Comparison of ENCODE assay signal across 8 cellular contexts in the genomic region with DNA sequence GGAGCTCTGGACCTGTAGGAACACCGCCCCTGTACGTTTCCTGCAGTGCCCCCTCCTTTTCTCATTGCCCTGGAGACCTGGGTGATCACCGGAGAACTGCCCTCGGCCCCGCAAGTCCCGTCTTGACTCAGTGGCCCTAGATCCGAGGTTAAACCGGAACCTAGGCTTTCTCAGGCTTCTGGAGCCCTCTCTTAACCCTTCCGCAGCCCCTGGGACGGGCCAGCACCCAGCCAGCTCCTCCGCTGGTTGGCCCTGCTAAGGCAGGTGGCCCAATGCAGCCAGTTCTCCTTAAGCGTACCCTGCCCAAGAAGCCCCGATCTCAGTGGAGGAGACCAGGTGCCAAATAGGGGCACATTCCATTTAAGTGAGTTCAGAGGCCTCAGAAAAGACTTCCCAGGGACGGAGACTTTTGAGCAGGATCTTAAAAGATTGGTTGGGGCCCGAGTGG. TPM values are rescaled to one million over a fixed set of nuclear protein-coding genes. Genes with fewer than 3 reads are reported as not detected.
DNase-seq lines count a peak whose midpoint lies in the region; ATAC-seq lines count a peak whose summit lies in the region.

No MANE protein-coding gene starts in this region.

- peak overlapping the region; percentile 99 for H3K23ac ChIP-seq in mesendoderm (ENCODE audit: low read length)

- peak overlapping the region; percentile 95 for H3K27ac Mint-ChIP-seq in T-helper 2 cell treated with Interferon-gamma antibody and Interleukin-4, amounts not matched to agents 5 μg/mL and 100 μg/mL, for 36 hours

- H3K4ac ChIP-seq in mesendoderm (ENCODE audit: low read depth, low read length) = peak overlapping the region; percentile 61

- H3K9me3 Mint-ChIP-seq in T-helper 2 cell treated with Interferon-gamma antibody and Interleukin-4, amounts not matched to agents 5 μg/mL and 100 μg/mL, for 36 hours = no peaks in the 10 kb centered on the region

- H2BK5ac ChIP-seq in mesendoderm (ENCODE audit: low read length) = peak overlapping the region; percentile 78

- peak overlapping the region; percentile 97 for H3K56ac ChIP-seq in mesendoderm (ENCODE audit: low read length)

- peak; percentile 37 for DNase-seq in T-helper 2 cell treated with Interferon-gamma antibody and Interleukin-4, amounts not matched to agents 5 μg/mL and 100 μg/mL, for 36 hours (ENCODE audit: low spot score)
- no peak for DNase-seq in effector memory CD4-positive, alpha-beta T cell
- DNase-seq in mesendoderm = peak; percentile 98
- DNase-seq in stimulated activated naive CD8-positive, alpha-beta T cell treated with anti-CD3 and anti-CD28 coated beads, Interleukin-15, Interleukin-2, amounts not matched to agents 100 U/mL and 50 U/mL, for 24 hours = peak; percentile 62
- DNase-seq in NCI-H1436 treated with DMSO at 0.1 percent for 48 hours (lab: John Stamatoyannopoulos, UW) = no peak
- DNase-seq in central memory CD4-positive, alpha-beta T cell = no peak

- peak overlapping the region; percentile 94 for H3K4me3 Mint-ChIP-seq in T-helper 2 cell treated with Interferon-gamma antibody and Interleukin-4, amounts not matched to agents 5 μg/mL and 100 μg/mL, for 36 hours

- H4K5ac ChIP-seq in mesendoderm (ENCODE audit: low read length) = no peak overlapping the region

- H2BK15ac ChIP-seq in mesendoderm (replicated peaks; ENCODE audit: low read depth) = no peak overlapping the region

- ATAC-seq in GM18498 (IDR thresholded peaks at IDR 0.05; ENCODE audit: unreplicated experiment) (peak; percentile 8), HG02981 (IDR thresholded peaks at IDR 0.05; ENCODE audit: unreplicated experiment) (peak; percentile 24)
- ATAC-seq in stimulated activated naive CD8-positive, alpha-beta T cell treated with anti-CD3 and anti-CD28 coated beads, Interleukin-15, Interleukin-2, amounts not matched to agents 100 U/mL and 50 U/mL, for 24 hours = peak; percentile 63

- peak overlapping the region; percentile 70 for H3K18ac ChIP-seq in mesendoderm (ENCODE audit: low read length)

- no peaks in the 10 kb centered on the region for H3K79me2 ChIP-seq in mesendoderm (ENCODE audit: control insufficient read depth, insufficient read depth, low read length)

- peaks cover 4% of the 10 kb centered on the region for H3K36me3 Mint-ChIP-seq in T-helper 2 cell treated with Interferon-gamma antibody and Interleukin-4, amounts not matched to agents 5 μg/mL and 100 μg/mL, for 36 hours (ENCODE audit: low read depth)

- H3K27me3 Mint-ChIP-seq in T-helper 2 cell treated with Interferon-gamma antibody and Interleukin-4, amounts not matched to agents 5 μg/mL and 100 μg/mL, for 36 hours (ENCODE audit: low read depth) = no peaks in the 10 kb centered on the region

- no peak overlapping the region for H2BK120ac ChIP-seq in mesendoderm (ENCODE audit: low read depth, low read length)

- WGBS in mesendoderm (ENCODE audit: extremely low coverage, insufficient coverage, low lambda C conversion rate) = no CpG with 5 or more reads among the region's 15 CpGs

- H2AK5ac ChIP-seq in mesendoderm (ENCODE audit: low read length) = no peak overlapping the region

- peak overlapping the region; percentile 92 for H3K4me3 ChIP-seq in effector memory CD4-positive, alpha-beta T cell (ENCODE audit: insufficient read depth, low read depth, low read length, poor library complexity, severe bottlenecking)
- H3K4me3 ChIP-seq in mesendoderm (ENCODE audit: low read length) = peak overlapping the region; percentile 81

- no peaks in the 10 kb centered on the region for H3K9me3 ChIP-seq in effector memory CD4-positive, alpha-beta T cell (ENCODE audit: control insufficient read depth, low read length)

- no peaks in the 10 kb centered on the region for H3K27me3 ChIP-seq in effector memory CD4-positive, alpha-beta T cell (replicated peaks; ENCODE audit: control insufficient read depth, insufficient read depth, low read length, poor library complexity, severe bottlenecking)
- no peaks in the 10 kb centered on the region for H3K27me3 ChIP-seq in mesendoderm (ENCODE audit: insufficient read depth, low read length, poor library complexity)

- H4K8ac ChIP-seq in mesendoderm (ENCODE audit: low read depth, low read length) = no peak overlapping the region

- H3K4me2 ChIP-seq in mesendoderm (ENCODE audit: low read length) = peak overlapping the region; percentile 85

- peak overlapping the region; percentile 66 for H3K27ac ChIP-seq in effector memory CD4-positive, alpha-beta T cell (ENCODE audit: insufficient read depth, low read length, poor library complexity, severe bottlenecking)
- peak overlapping the region; percentile 89 for H3K27ac ChIP-seq in mesendoderm (ENCODE audit: low read depth, low read length)

- peaks cover 20% of the 10 kb centered on the region for H3K4me1 Mint-ChIP-seq in T-helper 2 cell treated with Interferon-gamma antibody and Interleukin-4, amounts not matched to agents 5 μg/mL and 100 μg/mL, for 36 hours (ENCODE audit: low read depth)

- H3K4me1 ChIP-seq in effector memory CD4-positive, alpha-beta T cell (ENCODE audit: control insufficient read depth, insufficient read depth, low read length, poor library complexity, severe bottlenecking) = peaks cover 5% of the 10 kb centered on the region
- no peaks in the 10 kb centered on the region for H3K4me1 ChIP-seq in mesendoderm (ENCODE audit: control insufficient read depth, low read depth, low read length)

- peak overlapping the region; percentile 95 for H3K9ac ChIP-seq in mesendoderm (ENCODE audit: low read length)

- no peaks in the 10 kb centered on the region for H3K36me3 ChIP-seq in effector memory CD4-positive, alpha-beta T cell (ENCODE audit: control insufficient read depth, insufficient read depth, low read length)
- no peaks in the 10 kb centered on the region for H3K36me3 ChIP-seq in mesendoderm (ENCODE audit: control insufficient read depth, insufficient read depth, low read length)

- no peaks in the 10 kb centered on the region for H3K79me1 ChIP-seq in mesendoderm (ENCODE audit: low read length)

RNA-seq across cellular contexts. Expression of gene NLRX1, which starts 0.8 kb away (rescaled TPM):
- 4.8 TPM for polyA plus RNA-seq in mesendoderm (2013, experiment 1 of 2)
- 4.5 TPM for polyA plus RNA-seq in mesendoderm (2013, experiment 2 of 2)

RNA-seq across cellular contexts. Expression of gene NHERF4, which starts 16.0 kb away (rescaled TPM):
- not detected for polyA plus RNA-seq in mesendoderm (2013, experiment 1 of 2)
- not detected for polyA plus RNA-seq in mesendoderm (2013, experiment 2 of 2)

RNA-seq across cellular contexts. Expression of gene ABCG4, which starts 20.4 kb away (rescaled TPM):
- polyA plus RNA-seq in mesendoderm (2013, experiment 1 of 2) = 0.24 TPM
- 0.22 TPM for polyA plus RNA-seq in mesendoderm (2013, experiment 2 of 2)

RNA-seq across cellular contexts. Expression of gene CBL, which starts 36.8 kb away (rescaled TPM):
- polyA plus RNA-seq in mesendoderm (2013, experiment 1 of 2) = 21.9 TPM
- polyA plus RNA-seq in mesendoderm (2013, experiment 2 of 2) = 21.9 TPM

RNA-seq across cellular contexts. Expression of gene HINFP, which starts 47.9 kb away (rescaled TPM):
- polyA plus RNA-seq in mesendoderm (2013, experiment 1 of 2) = 17.5 TPM
- 18.8 TPM for polyA plus RNA-seq in mesendoderm (2013, experiment 2 of 2)

Comparison
In these comparisons a context has a peak if more than half of its experiments do, and no peak if none do; other contexts are left out.
1. ATAC-seq: peak in every context shown above with its lines; median percentile 63 in stimulated activated naive CD8-positive, alpha-beta T cell treated with anti-CD3 and anti-CD28 coated beads, Interleukin-15, Interleukin-2, amounts not matched to agents 100 U/mL and 50 U/mL, for 24 hours; 24 in HG02981; 8 in GM18498.
2. DNase-seq: peak in T-helper 2 cell treated with Interferon-gamma antibody and Interleukin-4, amounts not matched to agents 5 μg/mL and 100 μg/mL, for 36 hours (single experiment), mesendoderm (single experiment) and stimulated activated naive CD8-positive, alpha-beta T cell treated with anti-CD3 and anti-CD28 coated beads, Interleukin-15, Interleukin-2, amounts not matched to agents 100 U/mL and 50 U/mL, for 24 hours (single experiment); none in effector memory CD4-positive, alpha-beta T cell (0 of 3), NCI-H1436 treated with DMSO at 0.1 percent for 48 hours (single experiment) and central memory CD4-positive, alpha-beta T cell (single experiment).